In the genomic region with DNA sequence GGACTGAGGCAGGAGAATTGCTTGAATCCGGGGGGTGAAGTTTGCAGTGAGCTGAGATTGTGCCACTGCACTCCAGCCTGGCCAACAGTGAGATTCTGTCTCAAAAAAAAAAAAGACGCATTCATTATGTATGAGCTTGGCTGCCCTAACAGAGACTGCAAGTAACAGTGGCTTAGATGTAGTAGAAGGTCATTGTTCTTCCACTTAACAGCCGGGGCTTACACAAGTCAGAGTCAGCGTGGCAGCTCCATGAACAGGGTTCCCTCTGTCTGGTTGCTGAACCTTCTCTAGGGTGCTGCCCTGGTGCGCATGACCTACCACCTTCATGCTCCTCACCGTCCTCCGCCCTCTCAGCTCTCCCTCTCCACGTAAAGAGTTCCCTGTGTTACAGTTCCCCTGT, we compare ENCODE assay signal across 21 cellular contexts. TPM values are rescaled to one million over a fixed set of nuclear protein-coding genes. Genes with fewer than 3 reads are reported as not detected.
DNase-seq lines count a peak whose midpoint lies in the region; ATAC-seq, FAIRE-seq and TF ChIP-seq lines count a peak whose summit lies in the region.
"Had no signal": no experiment of that assay in that cellular context is flagged by ENCODE, and none has a peak within 500 bp of the region (broad histone marks: within the 10 kb centered on the region; RNA-seq: fewer than 3 reads in every experiment).

No MANE protein-coding gene starts in this region.

- H3K4me1 ChIP-seq in astrocyte (ENCODE audit: insufficient read depth, low read length), result peaks cover 11% of the 10 kb centered on the region

- H3K27me3 ChIP-seq in astrocyte (ENCODE audit: insufficient read depth, low read length), result no peaks in the 10 kb centered on the region
- H3K27me3 ChIP-seq: BLaER1 treated with 17β-estradiol and CSF1 and Interleukin-3, amounts not matched to agents 10 nM and 100 nM had no signal

- peaks cover 13% of the 10 kb centered on the region for H3K4me1 Mint-ChIP-seq in astrocyte (ENCODE audit: low read depth, unreplicated experiment)
- H3K4me1 Mint-ChIP-seq: CD8-positive, alpha-beta memory T cell had no signal

- peaks cover 7% of the 10 kb centered on the region for H3K27me3 Mint-ChIP-seq in astrocyte (ENCODE audit: low read depth, unreplicated experiment)

- TF ChIP-seq CTCF in astrocyte (IDR thresholded peaks at IDR 0.05; ENCODE audit: insufficient read depth, low read depth, low read length), result no peak

- H3K79me2 ChIP-seq in astrocyte (ENCODE audit: insufficient read depth, low read length), result no peaks in the 10 kb centered on the region

- H3K36me3 ChIP-seq in astrocyte (ENCODE audit: insufficient read depth, low read length), result no peaks in the 10 kb centered on the region
- H3K36me3 ChIP-seq: BLaER1 treated with 17β-estradiol and CSF1 and Interleukin-3, amounts not matched to agents 10 nM and 100 nM had no signal

- H3K9me3 ChIP-seq in astrocyte (ENCODE audit: insufficient read depth, low read depth, low read length), result no peaks in the 10 kb centered on the region

- no peak overlapping the region for H3K9ac ChIP-seq in astrocyte (ENCODE audit: low read length)
- H3K9ac ChIP-seq: BLaER1 treated with 17β-estradiol and CSF1 and Interleukin-3, amounts not matched to agents 10 nM and 100 nM had no signal

- H3K27ac ChIP-seq in astrocyte (ENCODE audit: low read depth, low read length), result no peak overlapping the region
- H3K27ac ChIP-seq: BLaER1 treated with 17β-estradiol and CSF1 and Interleukin-3, amounts not matched to agents 10 nM and 100 nM had no signal

- peaks cover 2% of the 10 kb centered on the region for H3K9me3 Mint-ChIP-seq in astrocyte (ENCODE audit: unreplicated experiment)

- DNase-seq in COLO829 (ENCODE audit: low spot score) (peak; percentile 72), astrocyte (ENCODE audit: low read depth) (no peak), hippocampal formation (lab: John Stamatoyannopoulos, UW) (peak; percentile 30 to 77), putamen (ENCODE audit: low spot score) (peak; percentile 70), RPMI8226 (no peak), NOMO-1 treated with DMSO at 0.1 percent for 48 hours (lab: John Stamatoyannopoulos, UW; ENCODE audit: unreplicated experiment) (no peak)
- DNase-seq: CD8-positive, alpha-beta memory T cell; H9; NCI-H1417; NCI-H187; NCI-H2107; NCI-H2227 treated with DMSO at 0.1 percent for 48 hours; NCI-H510A treated with DMSO at 0.1 percent for 48 hours; NCI-H774; OCI-M1; SHP77 had no signal

- no peaks in the 10 kb centered on the region for H4K20me1 ChIP-seq in astrocyte (ENCODE audit: insufficient read depth, low read length)
- H4K20me1 ChIP-seq: BLaER1 treated with 17β-estradiol and CSF1 and Interleukin-3, amounts not matched to agents 10 nM and 100 nM had no signal

- H3K27ac Mint-ChIP-seq in astrocyte (ENCODE audit: unreplicated experiment), result peak overlapping the region; percentile 28
- H3K27ac Mint-ChIP-seq: CD8-positive, alpha-beta memory T cell had no signal

- ATAC-seq in GM21723 (IDR thresholded peaks at IDR 0.05; ENCODE audit: unreplicated experiment) (no peak), GM21515 (IDR thresholded peaks at IDR 0.05; ENCODE audit: unreplicated experiment) (no peak)

- no peak overlapping the region for H3K4me3 Mint-ChIP-seq in astrocyte (ENCODE audit: unreplicated experiment)
- H3K4me3 Mint-ChIP-seq: CD8-positive, alpha-beta memory T cell; H9 had no signal

- no peak for FAIRE-seq in astrocyte (lab: Jason Lieb, UNC)
- FAIRE-seq: D721Med, GM12891 had no signal

- H3K36me3 Mint-ChIP-seq in astrocyte (ENCODE audit: low read depth, unreplicated experiment), result no peaks in the 10 kb centered on the region
- H3K36me3 Mint-ChIP-seq: CD8-positive, alpha-beta memory T cell had no signal

- H2AFZ ChIP-seq in astrocyte (ENCODE audit: low read depth, low read length), result no peak overlapping the region

- H3K4me2 ChIP-seq in astrocyte (ENCODE audit: low read length), result no peak overlapping the region
- H3K4me2 ChIP-seq: BLaER1 treated with 17β-estradiol and CSF1 and Interleukin-3, amounts not matched to agents 10 nM and 100 nM had no signal

- no peak overlapping the region for H3K4me3 ChIP-seq in astrocyte (ENCODE audit: insufficient read depth, low read depth, low read length)
- H3K4me3 ChIP-seq: BLaER1 treated with 17β-estradiol and CSF1 and Interleukin-3, amounts not matched to agents 10 nM and 100 nM had no signal

RNA-seq across cellular contexts. Expression of gene IGFBP2, which starts 49.1 kb away (rescaled TPM):
- 944 and 1,071 TPM in 2 replicates for total RNA-seq in astrocyte

Comparison
In these comparisons a context has a peak if more than half of its experiments do, and no peak if none do; other contexts are left out.
1. DNase-seq: peak in COLO829 (single experiment), hippocampal formation (2 of 2) and putamen (single experiment); none in astrocyte (single experiment), RPMI8226 (single experiment) and NOMO-1 treated with DMSO at 0.1 percent for 48 hours (single experiment).